13 cellular contexts compared by ENCODE assay signal in the genomic region with DNA sequence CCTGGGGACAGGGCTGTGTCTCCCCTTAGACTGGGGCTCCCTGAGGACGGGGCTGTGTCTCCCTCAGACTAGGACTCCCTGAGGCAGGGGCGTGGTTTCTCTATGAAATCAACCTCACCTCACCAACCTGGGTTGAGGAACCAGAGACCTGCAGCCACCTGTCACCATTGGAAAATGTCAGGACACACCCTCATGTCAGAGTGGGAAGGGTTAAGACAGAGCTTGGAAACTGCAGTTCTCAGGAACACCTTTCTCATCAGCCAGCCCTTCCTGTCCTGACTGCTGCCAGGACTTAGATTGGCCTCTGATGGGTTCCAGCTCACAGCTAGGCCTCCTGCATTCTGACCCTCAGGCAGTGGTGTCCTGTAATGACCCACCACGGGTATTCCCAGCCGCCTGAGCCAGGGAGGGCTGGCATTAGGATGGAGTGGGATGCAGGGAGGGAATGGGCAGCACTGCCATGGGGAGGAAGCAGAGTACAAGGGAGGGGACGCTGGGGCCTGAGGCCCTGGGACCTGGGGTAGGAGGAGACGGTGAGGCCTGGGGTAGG.
A peak's percentile ranks its signal among the peaks of the same experiment; 100 is the strongest.
DNase-seq lines count a peak whose midpoint lies in the region; ATAC-seq and TF ChIP-seq lines count a peak whose summit lies in the region.
"Had no signal": no experiment of that assay in that cellular context is flagged by ENCODE, and none has a peak within 500 bp of the region (broad histone marks: within the 10 kb centered on the region; RNA-seq: fewer than 3 reads in every experiment).

No MANE protein-coding gene starts in this region.

- CTCF ChIA-PET in AG04450 (lab: Charles Lee), result interaction anchor here (0.9 to 2.4 kb wide), 2 partner anchors 21 to 277 kb away, joined by 3 to 8 read pairs; no protein-coding TSS in a partner anchor

- H3K4me1 ChIP-seq in osteoblast (ENCODE audit: insufficient read depth, low read length), result peaks cover 76% of the 10 kb centered on the region

- H3K27ac ChIP-seq in AG04450 (ENCODE audit: low read depth, low read length), result peak overlapping the region; percentile 70
- H3K27ac ChIP-seq in osteoblast (ENCODE audit: low read depth, low read length), result peak overlapping the region; percentile 97
- H3K27ac ChIP-seq: SJCRH30 had no signal

- H2AFZ ChIP-seq in osteoblast (ENCODE audit: low read length), result no peak overlapping the region

- H3K9me3 ChIP-seq in AG04450 (ENCODE audit: control insufficient read depth, insufficient read depth, low read length) (no peaks in the 10 kb centered on the region), osteoblast (ENCODE audit: low read depth, low read length) (no peaks in the 10 kb centered on the region)
- H3K9me3 ChIP-seq: SJCRH30 had no signal

- no peak overlapping the region for H3K4me3 ChIP-seq in AG04450 (ENCODE audit: low read depth, low read length)
- no peak overlapping the region for H3K4me3 ChIP-seq in osteoblast (ENCODE audit: insufficient read depth, low read length)
- H3K4me3 ChIP-seq: SJCRH30 had no signal

- no peaks in the 10 kb centered on the region for H4K20me1 ChIP-seq in osteoblast (ENCODE audit: insufficient read depth, low read length)

- no peaks in the 10 kb centered on the region for H3K9me3 Mint-ChIP-seq in naive thymus-derived CD8-positive, alpha-beta T cell

- no peaks in the 10 kb centered on the region for H3K27me3 ChIP-seq in AG04450 (ENCODE audit: control insufficient read depth, insufficient read depth, low read length)
- no peaks in the 10 kb centered on the region for H3K27me3 ChIP-seq in osteoblast (ENCODE audit: insufficient read depth, low read length)
- H3K27me3 ChIP-seq: SJCRH30 had no signal

- H3K4me2 ChIP-seq in osteoblast (ENCODE audit: insufficient read depth, low read length), result no peak overlapping the region

- no peaks in the 10 kb centered on the region for H3K36me3 ChIP-seq in osteoblast (ENCODE audit: insufficient read depth, low read length)
- H3K36me3 ChIP-seq: SJCRH30 had no signal

- H3K4me1 Mint-ChIP-seq in naive thymus-derived CD8-positive, alpha-beta T cell, result no peaks in the 10 kb centered on the region

- no peak overlapping the region for H3K4me3 Mint-ChIP-seq in naive thymus-derived CD8-positive, alpha-beta T cell

- TF ChIP-seq CTCF in AG04450 (IDR thresholded peaks at IDR 0.05; ENCODE audit: low read depth, low read length) (no peak), osteoblast (IDR thresholded peaks at IDR 0.05; ENCODE audit: extremely low read depth, low read depth, low read length) (no peak)

- H3K36me3 Mint-ChIP-seq in naive thymus-derived CD8-positive, alpha-beta T cell, result no peaks in the 10 kb centered on the region

- ATAC-seq in Right ventricle myocardium superior (ENCODE audit: poor library complexity) (peak; percentile 12), HG02642 (IDR thresholded peaks at IDR 0.05; ENCODE audit: poor library complexity, unreplicated experiment) (no peak), GM19351 (IDR thresholded peaks at IDR 0.05; ENCODE audit: unreplicated experiment) (no peak), HG03571 (IDR thresholded peaks at IDR 0.05; ENCODE audit: unreplicated experiment) (no peak)
- ATAC-seq in naive thymus-derived CD8-positive, alpha-beta T cell, result no peak
- ATAC-seq: activated CD4-positive, CD25-positive, alpha-beta regulatory T cell treated with anti-CD3 and anti-CD28 coated beads, Interleukin-2, amount 50 U/mL, for 24 hours had no signal

- H3K79me2 ChIP-seq in osteoblast (ENCODE audit: insufficient read depth, low read length), result no peaks in the 10 kb centered on the region

- POLR2A ChIA-PET in AG04450 (lab: Yijun Ruan, JAX), result interaction anchor here (0.9 kb wide), 1 partner anchor 40 kb away, joined by 4 read pairs; no protein-coding TSS in a partner anchor
- POLR2A ChIA-PET in naive thymus-derived CD8-positive, alpha-beta T cell (lab: Charles Lee), result no interaction called here

- H3K27me3 Mint-ChIP-seq in naive thymus-derived CD8-positive, alpha-beta T cell, result peaks cover 0 to 16% (median 5%) of the 10 kb centered on the region in 5 donors

- intact Hi-C loops in Right ventricle myocardium superior (cut with DNase I), result no loop called here

- H3K27ac Mint-ChIP-seq in naive thymus-derived CD8-positive, alpha-beta T cell, result no peak overlapping the region

- DNase-seq in AG04450 (ENCODE audit: low read depth, low spot score), result no peak
- DNase-seq in SW480 (ENCODE audit: low spot score), result peak; percentile 28
- DNase-seq in Right ventricle myocardium superior, result peak; percentile 45
- DNase-seq in osteoblast (ENCODE audit: insufficient read length, low spot score, missing footprints), result peak; percentile 55
- no peak for DNase-seq in naive thymus-derived CD8-positive, alpha-beta T cell
- DNase-seq: effector CD4-positive, alpha-beta T cell; NCI-H2227 treated with DMSO at 0.1 percent for 48 hours; nucleus accumbens; SJCRH30 had no signal

Comparison
In these comparisons a context has a peak if more than half of its experiments do, and no peak if none do; other contexts are left out.
1. DNase-seq: peak in SW480 (single experiment), Right ventricle myocardium superior (single experiment) and osteoblast (single experiment); none in AG04450 (single experiment) and naive thymus-derived CD8-positive, alpha-beta T cell (0 of 10).